21 cellular contexts compared by ENCODE assay signal in the genomic region with DNA sequence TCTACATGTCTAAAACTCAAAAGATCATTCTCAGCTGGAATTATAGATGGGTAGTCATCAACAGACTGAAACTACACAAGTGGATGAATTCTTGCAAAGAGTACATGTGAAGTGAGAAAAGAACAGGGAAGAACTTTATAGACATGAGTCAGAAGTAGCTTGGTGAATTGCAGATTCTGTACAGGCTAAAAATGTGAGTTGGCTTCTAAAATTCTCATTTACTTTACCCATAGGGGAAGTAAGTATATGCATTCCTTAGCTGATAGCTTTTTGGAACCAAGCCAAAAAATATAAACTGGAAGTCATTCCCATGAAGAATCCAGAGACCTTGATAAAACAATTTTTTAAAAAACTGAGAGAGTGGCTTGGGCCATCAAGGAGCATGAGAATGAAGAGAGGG.
DNase-seq lines count a peak whose midpoint lies in the region; TF ChIP-seq lines count a peak whose summit lies in the region.
"Had no signal": no experiment of that assay in that cellular context is flagged by ENCODE, and none has a peak within 500 bp of the region (broad histone marks: within the 10 kb centered on the region; RNA-seq: fewer than 3 reads in every experiment).

No MANE protein-coding gene starts in this region.

- H3K27me3 ChIP-seq in BJ (ENCODE audit: control insufficient read depth, insufficient read depth, low read length) = no peaks in the 10 kb centered on the region
- no peaks in the 10 kb centered on the region for H3K27me3 ChIP-seq in thyroid gland
- H3K27me3 ChIP-seq in adrenal gland = no peaks in the 10 kb centered on the region

- TF ChIP-seq POLR2A in thyroid gland (IDR thresholded peaks at IDR 0.05) (no peak), adrenal gland (IDR thresholded peaks at IDR 0.05) (no peak)

- no peak overlapping the region for H3K27ac ChIP-seq in thyroid gland
- H3K27ac ChIP-seq in adrenal gland = no peak overlapping the region
- H3K27ac ChIP-seq: prostate gland had no signal

- CTCF ChIA-PET in BJ (lab: Yijun Ruan, JAX) = interaction anchor here (2.1 to 7.6 kb wide), 2 partner anchors 442 to 618 kb away, joined by 13 to 87 read pairs; no protein-coding TSS in a partner anchor

- H3K4me1 ChIP-seq in thyroid gland = no peaks in the 10 kb centered on the region
- no peaks in the 10 kb centered on the region for H3K4me1 ChIP-seq in adrenal gland (replicated peaks in 1 of 2)
- H3K4me1 ChIP-seq: prostate gland had no signal

- no peaks in the 10 kb centered on the region for H3K9me3 ChIP-seq in thyroid gland
- no peaks in the 10 kb centered on the region for H3K9me3 ChIP-seq in adrenal gland (replicated peaks in 1 of 3)
- H3K9me3 ChIP-seq: mucosa of descending colon, prostate gland had no signal

- no peak overlapping the region for H3K4me3 ChIP-seq in BJ (ENCODE audit: low read depth, low read length)
- no peak overlapping the region for H3K4me3 ChIP-seq in choroid plexus epithelial cell (ENCODE audit: low read depth, low read length)
- H3K4me3 ChIP-seq in thyroid gland (replicated peaks in 1 of 3) = no peak overlapping the region
- no peak overlapping the region for H3K4me3 ChIP-seq in adrenal gland
- H3K4me3 ChIP-seq: mucosa of descending colon, prostate gland had no signal

- no peaks in the 10 kb centered on the region for H3K36me3 ChIP-seq in BJ (ENCODE audit: control insufficient read depth, insufficient read depth, low read length)
- no peaks in the 10 kb centered on the region for H3K36me3 ChIP-seq in thyroid gland
- H3K36me3 ChIP-seq in adrenal gland (replicated peaks in 1 of 2) = no peaks in the 10 kb centered on the region
- H3K36me3 ChIP-seq: prostate gland had no signal

- POLR2A ChIA-PET in BJ (lab: Charles Lee) = no interaction called here

- intact Hi-C loops in thyroid gland (cut with DNase I) (loop anchor here (10.0 kb wide), 2 partner anchors 441 to 621 kb away; no protein-coding TSS in a partner anchor), adrenal gland (cut with DNase I) (no loop called here)

- TF ChIP-seq CTCF in BJ (IDR thresholded peaks at IDR 0.05; ENCODE audit: insufficient read depth, low read depth, low read length) (no peak), choroid plexus epithelial cell (conservative IDR thresholded peaks at IDR 0.05; ENCODE audit: low read depth, low read length) (no peak), thyroid gland (IDR thresholded peaks at IDR 0.05) (no peak), adrenal gland (IDR thresholded peaks at IDR 0.05) (no peak)

- DNase-seq in BJ (ENCODE audit: low read depth) (peak; percentile 3), MV-4-11 (lab: John Stamatoyannopoulos, UW) (peak; percentile 13), choroid plexus epithelial cell (ENCODE audit: low read depth) (peak; percentile 52), left kidney (ENCODE audit: low read depth, low spot score) (peak; percentile 1), globus pallidus (ENCODE audit: low spot score) (no peak), thyroid gland (no peak), adrenal gland (no peak), NCI-H2107 (lab: John Stamatoyannopoulos, UW) (no peak)
- DNase-seq: activated CD4-positive, alpha-beta T cell treated with anti-CD3 and anti-CD28 coated beads for 48 hours; activated effector memory CD4-positive, alpha-beta T cell treated with anti-CD3 and anti-CD28 coated beads, Interleukin-2, amount 50 U/mL, for 16 hours; amniotic stem cell; CD4-positive, CD25-positive, alpha-beta regulatory T cell; left ventricle myocardium superior; mucosa of descending colon; NCI-H1092 treated with DMSO at 0.1 percent for 48 hours; NCI-H2081 treated with DMSO at 0.1 percent for 48 hours; NCI-H524 treated with DMSO at 0.1 percent for 48 hours; small intestine; stimulated activated CD4-positive, alpha-beta T cell treated with anti-CD3 and anti-CD28 coated beads, Interleukin-4, amount 100 ng/mL, for 4 hours; SW 1271 had no signal

Comparison
In these comparisons a context has a peak if more than half of its experiments do, and no peak if none do; other contexts are left out.
1. DNase-seq: peak in BJ (single experiment), MV-4-11 (single experiment), choroid plexus epithelial cell (single experiment) and left kidney (single experiment); none in globus pallidus (single experiment), thyroid gland (0 of 2), adrenal gland (0 of 7) and NCI-H2107 (single experiment).